ENCODE assay signal across 1 cellular context in genomic region chr9:79663878-79664277, GRCh38.
TF ChIP-seq lines count a peak whose summit lies in the region.

No MANE protein-coding gene starts in this region.

TF ChIP-seq in A549, 52 proteins besides CTCF, POLR2A, EP300 and RAD21 (continued from another document):
- TF ChIP-seq MAZ (IDR thresholded peaks at IDR 0.05; ENCODE audit: borderline replicate concordance, low read depth, low read length) (no peak), GATA3 (IDR thresholded peaks at IDR 0.05; ENCODE audit: borderline replicate concordance) (no peak), USF2 (IDR thresholded peaks at IDR 0.05) (no peak), SMC3 (IDR thresholded peaks at IDR 0.05) (no peak), ELK1 (IDR thresholded peaks at IDR 0.05; ENCODE audit: low read depth, low read length) (no peak)
